8 cellular contexts compared by ENCODE assay signal in the genomic region with DNA sequence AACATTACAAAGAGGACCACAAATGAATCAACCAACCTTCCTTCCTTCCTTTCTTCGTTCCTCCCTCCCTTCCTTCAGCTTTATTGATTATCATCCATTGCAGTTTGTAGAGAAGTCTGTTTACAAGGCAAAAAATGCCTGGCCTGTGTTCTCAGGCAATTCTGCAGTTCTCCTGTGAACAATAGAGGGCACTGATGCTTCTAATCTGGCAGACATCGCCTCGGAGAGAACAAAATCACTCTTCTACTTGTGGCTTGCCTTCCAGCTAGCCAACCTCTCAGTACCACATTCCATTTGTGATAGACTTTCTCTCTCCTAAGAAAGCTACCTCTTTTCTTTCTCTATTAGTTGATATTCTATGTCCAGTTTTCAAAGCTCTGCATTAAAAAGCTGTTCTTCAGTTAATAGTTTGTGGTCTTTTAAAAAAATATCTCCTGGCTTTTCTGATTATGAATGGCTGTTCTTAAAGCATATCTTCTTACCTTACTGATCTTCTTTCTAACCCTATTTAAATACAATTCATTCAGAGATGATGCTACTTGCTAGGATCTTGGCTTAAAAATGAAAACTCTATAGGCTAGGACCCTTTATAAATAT. TPM values are rescaled to one million over a fixed set of nuclear protein-coding genes. Genes with fewer than 3 reads are reported as not detected.
DNase-seq lines count a peak whose midpoint lies in the region; ATAC-seq, FAIRE-seq and TF ChIP-seq lines count a peak whose summit lies in the region.

No MANE protein-coding gene starts in this region.

- no peaks in the 10 kb centered on the region for H3K36me3 ChIP-seq in kidney (ENCODE audit: control insufficient read depth in 1 of 2, insufficient read depth in 2 of 2, low read length in 2 of 2)

- CTCF ChIA-PET in MCF 10A (lab: Yijun Ruan, JAX): interaction anchor here (0.5 to 3.4 kb wide), 131 partner anchors 10 to 1427 kb away, joined by 3 to 38 read pairs (median 4); a partner anchor contains a TSS

- ATAC-seq in HG03442 (IDR thresholded peaks at IDR 0.05; ENCODE audit: unreplicated experiment): peak; percentile 75

- H3K4me1 Mint-ChIP-seq in MCF 10A (ENCODE audit: insufficient read depth, unreplicated experiment): no peaks in the 10 kb centered on the region

- DNase-seq in GM10266 (ENCODE audit: extremely low spot score) (peak; percentile 8), NCI-H510A treated with DMSO at 0.1 percent for 48 hours (lab: John Stamatoyannopoulos, UW) (peak; percentile 66), MCF 10A (ENCODE audit: unreplicated experiment) (peak; percentile 72), kidney (no peak), urothelium cell line (ENCODE audit: low spot score) (peak; percentile 48), activated gamma-delta T cell treated with Interleukin-2 at 50 U/mL for 16 hours (no peak)
- DNase-seq in stimulated activated naive CD4-positive, alpha-beta T cell (lab: John Stamatoyannopoulos, UW): no peak

- no peak overlapping the region for H3K9ac ChIP-seq in kidney (ENCODE audit: low read length in 2 of 2)

- FAIRE-seq in kidney (lab: Jason Lieb, UNC) (no peak), urothelium cell line (lab: Jason Lieb, UNC) (no peak)

- H3K27ac Mint-ChIP-seq in MCF 10A (ENCODE audit: low read depth, unreplicated experiment): no peak overlapping the region

- no peak overlapping the region for H3K27ac ChIP-seq in kidney (ENCODE audit: low read depth in 2 of 2, low read length in 2 of 2)

- no peak overlapping the region for H3K4me3 Mint-ChIP-seq in MCF 10A (ENCODE audit: unreplicated experiment)

- no peaks in the 10 kb centered on the region for H3K4me1 ChIP-seq in kidney (ENCODE audit: control insufficient read depth in 1 of 2, insufficient read depth in 1 of 2, low read depth in 1 of 2, low read length in 2 of 2)

- no peak overlapping the region for H3K4me3 ChIP-seq in kidney (ENCODE audit: low read length in 2 of 2)

- H3K9me3 Mint-ChIP-seq in MCF 10A (ENCODE audit: unreplicated experiment): no peaks in the 10 kb centered on the region

- H3K9me3 ChIP-seq in kidney (ENCODE audit: control insufficient read depth in 1 of 2, low read length in 2 of 2): no peaks in the 10 kb centered on the region

- peaks cover 5% of the 10 kb centered on the region for H3K27me3 Mint-ChIP-seq in MCF 10A (ENCODE audit: insufficient read depth, unreplicated experiment)

- POLR2A ChIA-PET in MCF 10A (lab: Yijun Ruan, JAX): interaction anchor here (0.6 to 1.0 kb wide), 4 partner anchors 149 to 1421 kb away, joined by 3 read pairs; no protein-coding TSS in a partner anchor

- intact Hi-C loops in MCF 10A (cut with micrococcal nuclease): loop anchor here (1.0 to 10.0 kb wide), 12 partner anchors 212 to 1421 kb away; no protein-coding TSS in a partner anchor
- intact Hi-C loops in kidney (cut with DNase I): no loop called here

- peak; percentile 58 for TF ChIP-seq CTCF in GM10266 (IDR thresholded peaks at IDR 0.05; ENCODE audit: control insufficient read depth, insufficient read depth, low read depth, missing control alignments)
- peak; percentile 93 for TF ChIP-seq CTCF in MCF 10A (IDR thresholded peaks at IDR 0.05; ENCODE audit: unreplicated experiment)
- peak; percentile 66 for TF ChIP-seq CTCF in kidney (IDR thresholded peaks at IDR 0.05; ENCODE audit: borderline replicate concordance, extremely low read depth, insufficient read depth)

- no peaks in the 10 kb centered on the region for H3K36me3 Mint-ChIP-seq in MCF 10A (ENCODE audit: insufficient read depth, unreplicated experiment)

- BruUV-seq in MCF 10A (replicated peaks; lab: Mats Ljungman, UMichigan): no TSS peak

RNA-seq across cellular contexts. Expression of a gene that starts 26.9 kb away (rescaled TPM):
- total RNA-seq in MCF 10A (2022): 0.44 TPM in 1 of 2 replicates, not detected in the other
- 25.3 TPM for total RNA-seq in kidney
- polyA plus RNA-seq in kidney (ENCODE audit: insufficient read depth, low read depth, low replicate concordance): 11.9 TPM

Comparison
In these comparisons a context has a peak if more than half of its experiments do, and no peak if none do; other contexts are left out.
1. DNase-seq: peak in GM10266 (single experiment), NCI-H510A treated with DMSO at 0.1 percent for 48 hours (single experiment), MCF 10A (single experiment) and urothelium cell line (single experiment); none in kidney (single experiment), stimulated activated naive CD4-positive, alpha-beta T cell (0 of 6) and activated gamma-delta T cell treated with Interleukin-2 at 50 U/mL for 16 hours (single experiment).
2. RNA of a gene that starts 26.9 kb away (total RNA-seq): 25.3 TPM in kidney (single experiment); 0.44 TPM in MCF 10A; every median in the first group is over 10 times any median in the second.
3. Peak in every context shown above with its lines, with median percentiles within 50 percentile points of each other: CTCF ChIP-seq.